Comparison of ENCODE assay signal across 16 cellular contexts in the genomic region with DNA sequence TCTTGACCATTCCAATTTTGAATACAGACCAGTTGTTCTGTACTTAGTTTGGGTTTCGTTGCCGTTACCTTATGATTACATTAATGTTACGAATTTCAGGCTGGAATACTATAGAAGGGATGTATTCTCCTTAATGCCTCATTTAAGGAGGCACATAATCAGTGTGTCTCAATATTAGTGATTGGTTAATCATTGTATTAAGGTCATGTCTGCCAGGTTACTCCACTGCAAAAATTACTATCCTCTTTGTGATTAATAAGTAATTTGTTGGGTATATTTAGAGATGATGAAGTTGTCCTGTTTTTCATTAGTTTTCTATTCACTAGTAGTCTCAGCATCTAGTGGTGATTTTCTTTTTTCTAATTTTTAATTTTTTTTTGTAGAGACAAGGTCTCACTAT.
DNase-seq lines count a peak whose midpoint lies in the region; ATAC-seq and TF ChIP-seq lines count a peak whose summit lies in the region.
"Had no signal": no experiment of that assay in that cellular context is flagged by ENCODE, and none has a peak within 500 bp of the region (broad histone marks: within the 10 kb centered on the region; RNA-seq: fewer than 3 reads in every experiment).

No MANE protein-coding gene starts in this region.

- H3K9me3 Mint-ChIP-seq in T-helper 1 cell treated with Interleukin-12 subunit alpha and Interleukin-12 subunit beta and Interleukin-4 antibody, amounts not matched to agents 30 μg/mL and 1 μg/mL, for 36 hours = no peaks in the 10 kb centered on the region
- H3K9me3 Mint-ChIP-seq in activated naive CD8-positive, alpha-beta T cell treated with anti-CD3 and anti-CD28 coated beads, Interleukin-2, amount 50 U/mL, for 24 hours = no peaks in the 10 kb centered on the region
- no peaks in the 10 kb centered on the region for H3K9me3 Mint-ChIP-seq in HFFc6

- H3K9ac ChIP-seq in KMS-11 = no peak overlapping the region

- TF ChIP-seq CTCF in KMS-11 (conservative IDR thresholded peaks at IDR 0.05; ENCODE audit: low read depth, low read length) = no peak
- TF ChIP-seq CTCF in prostate gland (IDR thresholded peaks at IDR 0.05) = no peak
- TF ChIP-seq CTCF in HFFc6 (IDR thresholded peaks at IDR 0.05) = no peak
- TF ChIP-seq CTCF in foreskin keratinocyte (conservative IDR thresholded peaks at IDR 0.05) = no peak

- H3K4me1 ChIP-seq in KMS-11 (ENCODE audit: low read depth, poor library complexity, severe bottlenecking) (peaks cover 74% of the 10 kb centered on the region), prostate gland (replicated peaks) (no peaks in the 10 kb centered on the region), foreskin keratinocyte (no peaks in the 10 kb centered on the region)

- H2AFZ ChIP-seq in KMS-11 (ENCODE audit: low read depth) = no peak overlapping the region

- peaks cover 15% of the 10 kb centered on the region; the same call in 1 of the 2 replicates for H3K79me2 ChIP-seq in KMS-11 (ENCODE audit: insufficient read depth, low read depth)

- no peaks in the 10 kb centered on the region for H3K9me3 ChIP-seq in prostate gland
- H3K9me3 ChIP-seq: neutrophil had no signal

- TF ChIP-seq POLR2A in prostate gland (IDR thresholded peaks at IDR 0.05) = no peak

- no peak for ATAC-seq in activated naive CD8-positive, alpha-beta T cell treated with anti-CD3 and anti-CD28 coated beads, Interleukin-2, amount 50 U/mL, for 24 hours
- no peak for ATAC-seq in foreskin keratinocyte
- ATAC-seq: right cardiac atrium had no signal

- H4K20me1 ChIP-seq in KMS-11 (ENCODE audit: insufficient read depth) = no peaks in the 10 kb centered on the region

- DNase-seq in T-helper 1 cell (no peak), prostate gland (ENCODE audit: low spot score) (no peak), HFFc6 (no peak), foreskin keratinocyte (no peak)
- no peak for DNase-seq in activated naive CD8-positive, alpha-beta T cell treated with anti-CD3 and anti-CD28 coated beads, Interleukin-2, amount 50 U/mL, for 24 hours
- no peak for DNase-seq in activated effector memory CD4-positive, alpha-beta T cell treated with anti-CD3 and anti-CD28 coated beads, Interleukin-2, amount 50 U/mL, for 16 hours
- DNase-seq: Kasumi-1; NCI-H1436; NCI-H446; right cardiac atrium; stimulated activated CD4-positive, alpha-beta T cell treated with anti-CD3 and anti-CD28 coated beads, Interleukin-1b, Interleukin-23, amount 100 ng/mL, for 48 hours had no signal

- H3K36me3 ChIP-seq in KMS-11 (ENCODE audit: insufficient read depth) = no peaks in the 10 kb centered on the region
- no peaks in the 10 kb centered on the region for H3K36me3 ChIP-seq in prostate gland

- H3K27ac Mint-ChIP-seq in T-helper 1 cell treated with Interleukin-12 subunit alpha and Interleukin-12 subunit beta and Interleukin-4 antibody, amounts not matched to agents 30 μg/mL and 1 μg/mL, for 36 hours = peak overlapping the region; percentile 92
- peak overlapping the region; percentile 37 for H3K27ac Mint-ChIP-seq in activated naive CD8-positive, alpha-beta T cell treated with anti-CD3 and anti-CD28 coated beads, Interleukin-2, amount 50 U/mL, for 24 hours
- no peak overlapping the region for H3K27ac Mint-ChIP-seq in HFFc6

- WGBS in prostate gland = 86% methylated on average over 3 of the region's 3 CpGs

- H3K4me2 ChIP-seq in KMS-11 = peak overlapping the region; percentile 73

- peaks cover 17% of the 10 kb centered on the region for H3K4me1 Mint-ChIP-seq in T-helper 1 cell treated with Interleukin-12 subunit alpha and Interleukin-12 subunit beta and Interleukin-4 antibody, amounts not matched to agents 30 μg/mL and 1 μg/mL, for 36 hours (ENCODE audit: low read depth)
- H3K4me1 Mint-ChIP-seq in activated naive CD8-positive, alpha-beta T cell treated with anti-CD3 and anti-CD28 coated beads, Interleukin-2, amount 50 U/mL, for 24 hours = peaks cover 27% of the 10 kb centered on the region
- H3K4me1 Mint-ChIP-seq in HFFc6 (ENCODE audit: low read depth) = peaks cover 27% of the 10 kb centered on the region

- peaks cover 18% of the 10 kb centered on the region for H3K36me3 Mint-ChIP-seq in T-helper 1 cell treated with Interleukin-12 subunit alpha and Interleukin-12 subunit beta and Interleukin-4 antibody, amounts not matched to agents 30 μg/mL and 1 μg/mL, for 36 hours (ENCODE audit: low read depth)
- peaks cover 7% of the 10 kb centered on the region for H3K36me3 Mint-ChIP-seq in activated naive CD8-positive, alpha-beta T cell treated with anti-CD3 and anti-CD28 coated beads, Interleukin-2, amount 50 U/mL, for 24 hours (ENCODE audit: low read depth)
- peaks cover 10% of the 10 kb centered on the region; the same call in 1 of the 2 replicates for H3K36me3 Mint-ChIP-seq in HFFc6 (ENCODE audit: low read depth)

- no peaks in the 10 kb centered on the region for H3K27me3 ChIP-seq in KMS-11 (ENCODE audit: insufficient read depth, low read depth)
- H3K27me3 ChIP-seq in prostate gland (replicated peaks; ENCODE audit: insufficient read depth) = no peaks in the 10 kb centered on the region
- no peaks in the 10 kb centered on the region for H3K27me3 ChIP-seq in foreskin keratinocyte
- H3K27me3 ChIP-seq: BLaER1 treated with 17β-estradiol and CSF1 and Interleukin-3, amounts not matched to agents 10 nM and 100 nM; neutrophil had no signal

- no peaks in the 10 kb centered on the region for H3K27me3 Mint-ChIP-seq in T-helper 1 cell treated with Interleukin-12 subunit alpha and Interleukin-12 subunit beta and Interleukin-4 antibody, amounts not matched to agents 30 μg/mL and 1 μg/mL, for 36 hours (ENCODE audit: low read depth)
- no peaks in the 10 kb centered on the region for H3K27me3 Mint-ChIP-seq in activated naive CD8-positive, alpha-beta T cell treated with anti-CD3 and anti-CD28 coated beads, Interleukin-2, amount 50 U/mL, for 24 hours
- H3K27me3 Mint-ChIP-seq in HFFc6 (ENCODE audit: insufficient read depth) = no peaks in the 10 kb centered on the region

- no peak overlapping the region for H3K4me3 ChIP-seq in KMS-11 (IDR thresholded peaks at IDR 0.05; ENCODE audit: insufficient read depth, low read depth, low read length)
- no peak overlapping the region for H3K4me3 ChIP-seq in prostate gland
- H3K4me3 ChIP-seq: BLaER1 treated with 17β-estradiol and CSF1 and Interleukin-3, amounts not matched to agents 10 nM and 100 nM had no signal

- peak overlapping the region; percentile 97 for H3K27ac ChIP-seq in KMS-11
- peak overlapping the region; percentile 53 to 75 for H3K27ac ChIP-seq in prostate gland
- no peak overlapping the region for H3K27ac ChIP-seq in foreskin keratinocyte
- H3K27ac ChIP-seq: HL-60, neutrophil had no signal

- intact Hi-C loops in prostate gland (cut with DNase I) = no loop called here

- H3K4me3 Mint-ChIP-seq in T-helper 1 cell treated with Interleukin-12 subunit alpha and Interleukin-12 subunit beta and Interleukin-4 antibody, amounts not matched to agents 30 μg/mL and 1 μg/mL, for 36 hours = peak overlapping the region; percentile 66
- peak overlapping the region; percentile 8 for H3K4me3 Mint-ChIP-seq in activated naive CD8-positive, alpha-beta T cell treated with anti-CD3 and anti-CD28 coated beads, Interleukin-2, amount 50 U/mL, for 24 hours
- H3K4me3 Mint-ChIP-seq in HFFc6 = no peak overlapping the region
